ENCODE assay signal across 15 cellular contexts in genomic region chr10:31153692-31154091, GRCh38.
"Had no signal": no experiment of that assay in that cellular context is flagged by ENCODE, and none has a peak within 500 bp of the region (broad histone marks: within the 10 kb centered on the region; RNA-seq: fewer than 3 reads in every experiment).

No MANE protein-coding gene starts in this region.

- H3K9me3 ChIP-seq: body of pancreas, mucosa of descending colon had no signal

- H3K4me1 ChIP-seq: body of pancreas, parathyroid adenoma had no signal

- H3K4me2 ChIP-seq: smooth muscle cell had no signal

- H3K27me3 ChIP-seq: body of pancreas, dorsolateral prefrontal cortex had no signal

- DNase-seq: activated naive CD4-positive, alpha-beta T cell; activated naive CD8-positive, alpha-beta T cell treated with anti-CD3 and anti-CD28 coated beads, Interleukin-2, amount 10 ng/mL, durations not matched to agents 7 days and 5 days; amygdala; body of pancreas; caudate nucleus; dorsolateral prefrontal cortex; head of caudate nucleus; left ventricle myocardium superior; mucosa of descending colon; naive B cell; stimulated activated CD4-positive, alpha-beta T cell treated with anti-CD3 and anti-CD28 coated beads, Interleukin-4, amount 100 ng/mL, for 1 hour had no signal

- H3K9ac ChIP-seq: parathyroid adenoma had no signal

- H3K79me2 ChIP-seq: parathyroid adenoma had no signal

- H3K4me3 ChIP-seq: body of pancreas, dorsolateral prefrontal cortex, mucosa of descending colon, smooth muscle cell had no signal

- H3K27ac ChIP-seq: body of pancreas, parathyroid adenoma had no signal

- ATAC-seq: activated CD4-positive, CD25-positive, alpha-beta regulatory T cell treated with anti-CD3 and anti-CD28 coated beads, Interleukin-2, amount 50 U/mL, for 24 hours; body of pancreas; left ventricle myocardium superior; mucosa of descending colon; sciatic nerve had no signal

- H2AFZ ChIP-seq: parathyroid adenoma had no signal
